8 cellular contexts compared by ENCODE assay signal in the genomic region with DNA sequence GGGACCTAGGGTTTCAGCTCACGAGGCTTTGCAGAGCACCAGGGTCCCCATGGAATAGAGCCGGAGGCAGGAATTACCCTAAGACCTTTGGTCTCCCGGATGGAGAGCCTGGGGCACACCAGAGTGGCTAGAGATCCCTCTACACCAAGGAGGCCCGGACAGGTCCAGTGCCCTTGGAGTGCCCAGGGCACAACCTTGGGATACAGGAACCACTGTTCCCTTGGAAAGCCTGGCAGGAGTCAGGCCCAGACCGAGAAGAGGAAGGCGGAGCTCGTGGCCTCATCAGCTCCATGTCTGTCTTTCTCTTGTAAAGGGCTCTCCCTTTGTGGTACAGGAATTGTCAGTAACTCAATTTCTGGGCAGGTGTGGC. TPM values are rescaled to one million over a fixed set of nuclear protein-coding genes. Genes with fewer than 3 reads are reported as not detected.
DNase-seq lines count a peak whose midpoint lies in the region; ATAC-seq and TF ChIP-seq lines count a peak whose summit lies in the region.

No MANE protein-coding gene starts in this region.

- H3K36me3 ChIP-seq in MM.1S (replicated peaks; ENCODE audit: insufficient read depth, low read length): no peaks in the 10 kb centered on the region
- no peaks in the 10 kb centered on the region for H3K36me3 ChIP-seq in ectodermal cell (ENCODE audit: control insufficient read depth, insufficient read depth, low read length)

- 0 out of 2 replicates have a peak, but pooled peaks cover 5% of the 10 kb centered on the region for H3K4me1 ChIP-seq in MM.1S (ENCODE audit: low read length)
- H3K4me1 ChIP-seq in ectodermal cell (ENCODE audit: control insufficient read depth, insufficient read depth, low read length): peaks cover 12% of the 10 kb centered on the region

- TF ChIP-seq CTCF in AG10803 (conservative IDR thresholded peaks at IDR 0.05; ENCODE audit: low read length): no peak
- TF ChIP-seq CTCF in MM.1S (IDR thresholded peaks at IDR 0.05; ENCODE audit: low read length): no peak

- no peaks in the 10 kb centered on the region for H4K20me1 ChIP-seq in MM.1S (ENCODE audit: insufficient read depth, low read length)

- H3K4me1 Mint-ChIP-seq in naive B cell: peaks cover 16 to 36% (median 20%) of the 10 kb centered on the region in 3 donors

- H3K9me3 ChIP-seq in MM.1S (replicated peaks; ENCODE audit: insufficient read depth, low read length) (no peaks in the 10 kb centered on the region), ectodermal cell (ENCODE audit: control insufficient read depth, low read length) (no peaks in the 10 kb centered on the region)

- H3K79me2 ChIP-seq in MM.1S (ENCODE audit: low read length): no peaks in the 10 kb centered on the region

- H3K9ac ChIP-seq in MM.1S (ENCODE audit: low read length): peak overlapping the region; percentile 57; the same call in 1 of the 2 replicates

- H2AFZ ChIP-seq in MM.1S (ENCODE audit: low read length): 0 out of 2 replicates have a peak overlapping the region, but pooled peaks have one; percentile 58

- peak overlapping the region in 6 of 8 donors; percentile 72 to 92 (median 81) for H3K4me3 Mint-ChIP-seq in naive B cell

- H3K9me2 ChIP-seq in MM.1S (replicated peaks; ENCODE audit: insufficient read depth, low read length): no peaks in the 10 kb centered on the region

- WGBS in ectodermal cell, 2 experiments: 65 to 71% methylated on average over 7 of the region's 7 CpGs

- H3K4me2 ChIP-seq in MM.1S (ENCODE audit: low read depth, low read length): peak overlapping the region; percentile 76; the same call in 1 of the 2 replicates

- DNase-seq in AG10803 (ENCODE audit: low read depth): peak; percentile 3
- DNase-seq in MM.1S: no peak
- DNase-seq in naive B cell: no peak
- no peak for DNase-seq in COR-L47 (lab: John Stamatoyannopoulos, UW)
- no peak for DNase-seq in activated effector memory CD4-positive, alpha-beta T cell treated with Interleukin-2 at 50 U/mL for 16 hours
- no peak for DNase-seq in AG08395 (ENCODE audit: low spot score)
- no peak for DNase-seq in stimulated activated CD8-positive, alpha-beta memory T cell treated with anti-CD3 and anti-CD28 coated beads, Interleukin-4, amount 100 ng/mL, for 48 hours

- no peaks in the 10 kb centered on the region for H3F3A ChIP-seq in MM.1S (ENCODE audit: insufficient read depth, low read length)

- H3K27ac ChIP-seq in MM.1S (ENCODE audit: low read length) (no peak overlapping the region), ectodermal cell (ENCODE audit: insufficient read depth, low read depth, low read length, poor library complexity, severe bottlenecking) (peak overlapping the region; percentile 39)

- H3K36me3 Mint-ChIP-seq in naive B cell: no peaks in the 10 kb centered on the region

- ATAC-seq in naive B cell (ENCODE audit: low read depth in 2 of 2): no peak

- no peaks in the 10 kb centered on the region for H3K27me3 Mint-ChIP-seq in naive B cell

- no peaks in the 10 kb centered on the region for H3K9me3 Mint-ChIP-seq in naive B cell

- H3K27ac Mint-ChIP-seq in naive B cell: peak overlapping the region in 1 of 6 donors; percentile 32

- H3K27me3 ChIP-seq in MM.1S (replicated peaks; ENCODE audit: insufficient read depth, low read length): no peaks in the 10 kb centered on the region
- H3K27me3 ChIP-seq in ectodermal cell (ENCODE audit: control insufficient read depth, insufficient read depth, low read length, poor library complexity, severe bottlenecking): peaks cover 19% of the 10 kb centered on the region

- H3K4me3 ChIP-seq in AG10803 (ENCODE audit: low read length) (peak overlapping the region; percentile 78), MM.1S (ENCODE audit: low read length) (peak overlapping the region; percentile 63), ectodermal cell (ENCODE audit: insufficient read depth, low read depth, low read length) (peak overlapping the region; percentile 67)

RNA-seq across cellular contexts. Expression of a gene that starts 3.8 kb away (rescaled TPM):
- 31.8 TPM for polyA plus RNA-seq in ectodermal cell (2013, experiment 1 of 4)
- 47.0 TPM for polyA plus RNA-seq in ectodermal cell (2013, experiment 2 of 4)
- polyA plus RNA-seq in ectodermal cell (2013, experiment 3 of 4): 30.5 TPM
- 36.4 TPM for polyA plus RNA-seq in ectodermal cell (2013, experiment 4 of 4)
- polyA plus RNA-seq in naive B cell (ENCODE audit: low read depth in 6 of 6): 100 to 1,000 TPM in 2 of 6 donors, 10 to 100 TPM in 4; 48.9 to 149 (median 68.5) TPM

RNA-seq across cellular contexts. Expression of a gene that starts 54.1 kb away (rescaled TPM):
- polyA plus RNA-seq in ectodermal cell (2013, experiment 1 of 4): 0.17 TPM
- not detected for polyA plus RNA-seq in ectodermal cell (2013, experiment 2 of 4)
- not detected for polyA plus RNA-seq in ectodermal cell (2013, experiment 3 of 4)
- polyA plus RNA-seq in ectodermal cell (2013, experiment 4 of 4): 0.08 TPM
- not detected for polyA plus RNA-seq in naive B cell (ENCODE audit: low read depth in 6 of 6)
